ENCODE assay signal across 11 cellular contexts in the genomic region with DNA sequence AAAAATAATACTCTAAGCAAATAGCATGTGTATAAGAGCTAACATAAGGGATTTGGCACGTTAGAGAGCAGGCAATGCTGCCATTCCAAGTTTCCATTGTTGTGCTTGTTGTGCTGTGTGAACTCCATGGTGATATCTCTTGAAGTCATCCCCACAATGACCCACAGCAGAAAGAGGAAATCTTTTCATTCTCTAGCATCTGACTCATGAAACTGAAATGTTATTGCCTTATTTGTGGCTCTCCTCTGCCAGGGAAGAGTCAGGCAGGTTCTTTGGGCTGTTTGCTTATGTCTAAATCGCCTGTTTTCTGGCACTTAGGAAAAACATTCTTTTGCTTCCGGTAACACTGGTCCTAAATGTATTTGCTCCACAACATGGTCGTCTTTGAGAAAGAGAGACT.
DNase-seq lines count a peak whose midpoint lies in the region; ATAC-seq, FAIRE-seq and TF ChIP-seq lines count a peak whose summit lies in the region.
"Had no signal": no experiment of that assay in that cellular context is flagged by ENCODE, and none has a peak within 500 bp of the region (broad histone marks: within the 10 kb centered on the region; RNA-seq: fewer than 3 reads in every experiment).

No MANE protein-coding gene starts in this region.

- peak; percentile 85 for FAIRE-seq in RCC 7860 (lab: Jason Lieb, UNC)

- TF ChIP-seq CTCF in BJ (IDR thresholded peaks at IDR 0.05; ENCODE audit: insufficient read depth, low read depth, low read length) (no peak), omental fat pad (IDR thresholded peaks at IDR 0.05) (no peak)

- H3K36me3 ChIP-seq in BJ (ENCODE audit: control insufficient read depth, insufficient read depth, low read length), result no peaks in the 10 kb centered on the region

- H3K27me3 ChIP-seq in BJ (ENCODE audit: control insufficient read depth, insufficient read depth, low read length), result no peaks in the 10 kb centered on the region

- peak; percentile 86 for ATAC-seq in omental fat pad (ENCODE audit: low FRiP score)
- no peak for ATAC-seq in GM21825 (IDR thresholded peaks at IDR 0.05; ENCODE audit: unreplicated experiment)
- no peak for ATAC-seq in GM21717 (IDR thresholded peaks at IDR 0.05; ENCODE audit: unreplicated experiment)

- POLR2A ChIA-PET in BJ (lab: Charles Lee), result no interaction called here

- no peak overlapping the region for H3K4me3 ChIP-seq in BJ (ENCODE audit: low read depth, low read length)

- CTCF ChIA-PET in BJ (lab: Yijun Ruan, JAX), result interaction anchor here (0.6 kb wide), 1 partner anchor 56 kb away, joined by 3 read pairs; no protein-coding TSS in a partner anchor

- DNase-seq in BJ (ENCODE audit: low read depth) (peak; percentile 98), RCC 7860 (ENCODE audit: low spot score) (peak; percentile 97), fibroblast of gingiva (ENCODE audit: low read depth) (peak; percentile 98), omental fat pad (ENCODE audit: low spot score) (no peak), SHP77 (lab: John Stamatoyannopoulos, UW) (no peak), T-helper 9 cell (no peak)
- DNase-seq: activated naive CD4-positive, alpha-beta T cell treated with anti-CD3 and anti-CD28 coated beads, Interleukin-2, amount 50 U/mL, for 16 hours; DMS79; T-helper 1 cell had no signal

Comparison
In these comparisons a context has a peak if more than half of its experiments do, and no peak if none do; other contexts are left out.
1. DNase-seq: peak in BJ (single experiment), RCC 7860 (single experiment) and fibroblast of gingiva (single experiment); none in omental fat pad (single experiment), SHP77 (0 of 2) and T-helper 9 cell (single experiment).